1 cellular context compared by ENCODE assay signal in the genomic region with DNA sequence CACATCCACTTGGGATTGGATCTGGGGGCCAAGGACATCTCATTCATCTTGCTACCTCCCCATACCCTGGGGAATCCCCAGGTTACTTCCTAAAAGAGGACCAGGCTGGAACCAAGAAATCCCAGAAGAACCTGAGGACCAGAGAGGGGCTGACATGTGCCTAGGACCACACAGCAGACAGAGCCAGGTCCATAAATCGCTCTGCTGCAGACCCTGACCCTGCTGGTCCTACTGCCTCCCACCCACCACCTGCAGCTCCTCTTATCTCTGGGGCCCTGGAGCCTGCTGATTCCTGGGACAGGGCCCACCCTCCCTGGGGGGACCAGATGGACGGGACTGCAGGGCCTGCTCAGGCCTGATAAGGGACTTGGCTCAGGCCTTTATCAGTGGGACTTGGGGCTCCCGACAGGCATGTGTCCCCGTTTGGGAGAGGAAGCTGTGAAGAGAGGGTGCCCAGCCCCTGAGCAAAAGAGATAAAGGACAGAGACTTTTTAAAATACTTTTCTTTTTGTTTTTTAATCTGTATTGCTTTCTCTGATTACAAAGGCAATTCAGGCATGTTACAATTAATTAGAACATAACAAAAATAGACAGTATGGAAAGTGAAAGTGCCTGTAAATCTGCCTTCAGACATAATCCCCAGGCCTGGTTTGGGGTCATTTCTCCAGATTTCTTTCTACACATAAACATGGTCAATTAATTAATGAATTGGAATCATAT.
TF ChIP-seq lines count a peak whose summit lies in the region.

No MANE protein-coding gene starts in this region.

TF ChIP-seq in K562, 482 proteins besides CTCF, POLR2A, EP300 and RAD21 (continued from another document and continues in another):
- TF ChIP-seq, protein P1, sequence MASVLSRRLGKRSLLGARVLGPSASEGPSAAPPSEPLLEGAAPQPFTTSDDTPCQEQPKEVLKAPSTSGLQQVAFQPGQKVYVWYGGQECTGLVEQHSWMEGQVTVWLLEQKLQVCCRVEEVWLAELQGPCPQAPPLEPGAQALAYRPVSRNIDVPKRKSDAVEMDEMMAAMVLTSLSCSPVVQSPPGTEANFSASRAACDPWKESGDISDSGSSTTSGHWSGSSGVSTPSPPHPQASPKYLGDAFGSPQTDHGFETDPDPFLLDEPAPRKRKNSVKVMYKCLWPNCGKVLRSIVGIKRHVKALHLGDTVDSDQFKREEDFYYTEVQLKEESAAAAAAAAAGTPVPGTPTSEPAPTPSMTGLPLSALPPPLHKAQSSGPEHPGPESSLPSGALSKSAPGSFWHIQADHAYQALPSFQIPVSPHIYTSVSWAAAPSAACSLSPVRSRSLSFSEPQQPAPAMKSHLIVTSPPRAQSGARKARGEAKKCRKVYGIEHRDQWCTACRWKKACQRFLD (CRISPR knock-in tag; IDR thresholded peaks at IDR 0.05), result peak; percentile 100
- TF ChIP-seq KAT2B (IDR thresholded peaks at IDR 0.05; ENCODE audit: low read depth, low read length), result no peak
- peak; percentile 100 for TF ChIP-seq ZBTB7A (IDR thresholded peaks at IDR 0.05; ENCODE audit: borderline replicate concordance, control insufficient read depth, low read depth, low read length)
- peak; percentile 99 for TF ChIP-seq ZNF175 (CRISPR knock-in tag; IDR thresholded peaks at IDR 0.05; ENCODE audit: low read depth)
- TF ChIP-seq, protein P2, sequence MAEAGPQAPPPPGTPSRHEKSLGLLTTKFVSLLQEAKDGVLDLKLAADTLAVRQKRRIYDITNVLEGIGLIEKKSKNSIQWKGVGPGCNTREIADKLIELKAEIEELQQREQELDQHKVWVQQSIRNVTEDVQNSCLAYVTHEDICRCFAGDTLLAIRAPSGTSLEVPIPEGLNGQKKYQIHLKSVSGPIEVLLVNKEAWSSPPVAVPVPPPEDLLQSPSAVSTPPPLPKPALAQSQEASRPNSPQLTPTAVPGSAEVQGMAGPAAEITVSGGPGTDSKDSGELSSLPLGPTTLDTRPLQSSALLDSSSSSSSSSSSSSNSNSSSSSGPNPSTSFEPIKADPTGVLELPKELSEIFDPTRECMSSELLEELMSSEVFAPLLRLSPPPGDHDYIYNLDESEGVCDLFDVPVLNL (CRISPR knock-in tag; IDR thresholded peaks at IDR 0.05; ENCODE audit: low read depth), result no peak
- peak; percentile 97 to 100 for TF ChIP-seq MAZ (CRISPR knock-in tag; conservative IDR thresholded peaks at IDR 0.05 in 1 of 2, IDR thresholded peaks at IDR 0.05 in 1 of 2)
- peak; percentile 91 for TF ChIP-seq NFXL1 (CRISPR knock-in tag; IDR thresholded peaks at IDR 0.05)
- TF ChIP-seq, protein P3, sequence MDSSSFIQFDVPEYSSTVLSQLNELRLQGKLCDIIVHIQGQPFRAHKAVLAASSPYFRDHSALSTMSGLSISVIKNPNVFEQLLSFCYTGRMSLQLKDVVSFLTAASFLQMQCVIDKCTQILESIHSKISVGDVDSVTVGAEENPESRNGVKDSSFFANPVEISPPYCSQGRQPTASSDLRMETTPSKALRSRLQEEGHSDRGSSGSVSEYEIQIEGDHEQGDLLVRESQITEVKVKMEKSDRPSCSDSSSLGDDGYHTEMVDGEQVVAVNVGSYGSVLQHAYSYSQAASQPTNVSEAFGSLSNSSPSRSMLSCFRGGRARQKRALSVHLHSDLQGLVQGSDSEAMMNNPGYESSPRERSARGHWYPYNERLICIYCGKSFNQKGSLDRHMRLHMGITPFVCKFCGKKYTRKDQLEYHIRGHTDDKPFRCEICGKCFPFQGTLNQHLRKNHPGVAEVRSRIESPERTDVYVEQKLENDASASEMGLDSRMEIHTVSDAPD (CRISPR knock-in tag; IDR thresholded peaks at IDR 0.05), result peak; percentile 80; the same call in 1 of the 2 replicates
- TF ChIP-seq, protein P4, sequence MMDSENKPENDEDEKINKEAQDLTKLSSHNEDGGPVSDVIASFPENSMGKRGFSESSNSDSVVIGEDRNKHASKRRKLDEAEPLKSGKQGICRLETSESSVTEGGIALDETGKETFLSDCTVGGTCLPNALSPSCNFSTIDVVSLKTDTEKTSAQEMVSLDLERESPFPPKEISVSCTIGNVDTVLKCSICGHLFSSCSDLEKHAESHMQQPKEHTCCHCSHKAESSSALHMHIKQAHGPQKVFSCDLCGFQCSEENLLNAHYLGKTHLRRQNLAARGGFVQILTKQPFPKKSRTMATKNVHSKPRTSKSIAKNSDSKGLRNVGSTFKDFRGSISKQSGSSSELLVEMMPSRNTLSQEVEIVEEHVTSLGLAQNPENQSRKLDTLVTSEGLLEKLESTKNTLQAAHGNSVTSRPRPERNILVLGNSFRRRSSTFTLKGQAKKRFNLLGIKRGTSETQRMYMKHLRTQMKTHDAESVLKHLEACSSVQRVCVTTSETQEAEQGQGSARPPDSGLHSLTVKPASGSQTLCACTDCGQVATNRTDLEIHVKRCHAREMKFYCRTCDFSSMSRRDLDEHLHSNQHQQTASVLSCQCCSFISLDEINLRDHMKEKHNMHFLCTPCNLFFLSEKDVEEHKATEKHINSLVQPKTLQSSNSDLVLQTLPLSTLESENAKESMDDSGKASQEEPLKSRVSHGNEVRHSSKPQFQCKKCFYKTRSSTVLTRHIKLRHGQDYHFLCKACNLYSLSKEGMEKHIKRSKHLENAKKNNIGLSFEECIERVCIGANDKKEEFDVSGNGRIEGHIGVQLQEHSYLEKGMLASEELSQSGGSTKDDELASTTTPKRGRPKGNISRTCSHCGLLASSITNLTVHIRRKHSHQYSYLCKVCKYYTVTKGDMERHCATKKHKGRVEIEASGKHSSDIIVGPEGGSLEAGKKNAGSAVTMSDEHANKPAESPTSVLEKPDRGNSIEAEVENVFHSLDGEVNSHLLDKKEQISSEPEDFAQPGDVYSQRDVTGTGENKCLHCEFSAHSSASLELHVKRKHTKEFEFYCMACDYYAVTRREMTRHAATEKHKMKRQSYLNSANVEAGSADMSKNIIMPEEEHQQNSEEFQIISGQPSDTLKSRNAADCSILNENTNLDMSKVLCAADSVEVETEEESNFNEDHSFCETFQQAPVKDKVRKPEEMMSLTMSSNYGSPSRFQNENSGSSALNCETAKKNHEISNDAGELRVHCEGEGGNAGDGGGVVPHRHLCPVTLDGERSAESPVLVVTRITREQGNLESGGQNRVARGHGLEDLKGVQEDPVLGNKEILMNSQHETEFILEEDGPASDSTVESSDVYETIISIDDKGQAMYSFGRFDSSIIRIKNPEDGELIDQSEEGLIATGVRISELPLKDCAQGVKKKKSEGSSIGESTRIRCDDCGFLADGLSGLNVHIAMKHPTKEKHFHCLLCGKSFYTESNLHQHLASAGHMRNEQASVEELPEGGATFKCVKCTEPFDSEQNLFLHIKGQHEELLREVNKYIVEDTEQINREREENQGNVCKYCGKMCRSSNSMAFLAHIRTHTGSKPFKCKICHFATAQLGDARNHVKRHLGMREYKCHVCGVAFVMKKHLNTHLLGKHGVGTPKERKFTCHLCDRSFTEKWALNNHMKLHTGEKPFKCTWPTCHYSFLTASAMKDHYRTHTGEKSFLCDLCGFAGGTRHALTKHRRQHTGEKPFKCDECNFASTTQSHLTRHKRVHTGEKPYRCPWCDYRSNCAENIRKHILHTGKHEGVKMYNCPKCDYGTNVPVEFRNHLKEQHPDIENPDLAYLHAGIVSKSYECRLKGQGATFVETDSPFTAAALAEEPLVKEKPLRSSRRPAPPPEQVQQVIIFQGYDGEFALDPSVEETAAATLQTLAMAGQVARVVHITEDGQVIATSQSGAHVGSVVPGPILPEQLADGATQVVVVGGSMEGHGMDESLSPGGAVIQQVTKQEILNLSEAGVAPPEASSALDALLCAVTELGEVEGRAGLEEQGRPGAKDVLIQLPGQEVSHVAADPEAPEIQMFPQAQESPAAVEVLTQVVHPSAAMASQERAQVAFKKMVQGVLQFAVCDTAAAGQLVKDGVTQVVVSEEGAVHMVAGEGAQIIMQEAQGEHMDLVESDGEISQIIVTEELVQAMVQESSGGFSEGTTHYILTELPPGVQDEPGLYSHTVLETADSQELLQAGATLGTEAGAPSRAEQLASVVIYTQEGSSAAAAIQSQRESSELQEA (IDR thresholded peaks at IDR 0.05; ENCODE audit: low read depth), result peak; percentile 55; the same call in 1 of the 2 replicates
- no peak for TF ChIP-seq STAT5B (CRISPR knock-in tag; IDR thresholded peaks at IDR 0.05)
- peak; percentile 75; the same call in 1 of the 2 replicates for TF ChIP-seq CHCHD3 (CRISPR knock-in tag; IDR thresholded peaks at IDR 0.05)
- no peak for TF ChIP-seq KDM2B (CRISPR knock-in tag; IDR thresholded peaks at IDR 0.05)
- TF ChIP-seq HOXB6 (CRISPR knock-in tag; IDR thresholded peaks at IDR 0.05; ENCODE audit: borderline replicate concordance), result no peak
- TF ChIP-seq SAFB2 (IDR thresholded peaks at IDR 0.05; ENCODE audit: borderline replicate concordance, low read depth, low read length, severe bottlenecking), result no peak
- TF ChIP-seq, protein P5, sequence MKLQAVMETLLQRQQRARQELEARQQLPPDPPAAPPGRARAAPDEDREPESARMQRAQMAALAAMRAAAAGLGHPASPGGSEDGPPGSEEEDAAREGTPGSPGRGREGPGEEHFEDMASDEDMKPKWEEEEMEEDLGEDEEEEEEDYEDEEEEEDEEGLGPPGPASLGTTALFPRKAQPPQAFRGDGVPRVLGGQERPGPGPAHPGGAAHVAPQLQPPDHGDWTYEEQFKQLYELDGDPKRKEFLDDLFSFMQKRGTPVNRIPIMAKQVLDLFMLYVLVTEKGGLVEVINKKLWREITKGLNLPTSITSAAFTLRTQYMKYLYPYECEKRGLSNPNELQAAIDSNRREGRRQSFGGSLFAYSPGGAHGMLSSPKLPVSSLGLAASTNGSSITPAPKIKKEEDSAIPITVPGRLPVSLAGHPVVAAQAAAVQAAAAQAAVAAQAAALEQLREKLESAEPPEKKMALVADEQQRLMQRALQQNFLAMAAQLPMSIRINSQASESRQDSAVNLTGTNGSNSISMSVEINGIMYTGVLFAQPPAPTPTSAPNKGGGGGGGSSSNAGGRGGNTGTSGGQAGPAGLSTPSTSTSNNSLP (IDR thresholded peaks at IDR 0.05; ENCODE audit: borderline replicate concordance, low read depth, low read length), result 0 out of 2 replicates have a peak, but pooled peaks have one; percentile 40
- TF ChIP-seq ZNF79 (CRISPR knock-in tag; IDR thresholded peaks at IDR 0.05; ENCODE audit: low read depth), result peak; percentile 85
- TF ChIP-seq ZNF217 (CRISPR knock-in tag; IDR thresholded peaks at IDR 0.05), result no peak
- TF ChIP-seq FOXJ2 (tag; IDR thresholded peaks at IDR 0.05), result peak; percentile 97
- no peak for TF ChIP-seq SNIP1 (IDR thresholded peaks at IDR 0.05; ENCODE audit: low read depth)
- TF ChIP-seq CREB1 (IDR thresholded peaks at IDR 0.05), result peak; percentile 93
- TF ChIP-seq CREB1 (CRISPR knock-in tag; IDR thresholded peaks at IDR 0.05), result no peak
- TF ChIP-seq MCM7 (IDR thresholded peaks at IDR 0.05), result no peak
- TF ChIP-seq TCFL5 (CRISPR knock-in tag; conservative IDR thresholded peaks at IDR 0.05), result peak; percentile 89
- peak; percentile 100 for TF ChIP-seq DPF2 (IDR thresholded peaks at IDR 0.05)
- peak; percentile 96 for TF ChIP-seq ZKSCAN8 (CRISPR knock-in tag; IDR thresholded peaks at IDR 0.05)
- TF ChIP-seq, protein P6, sequence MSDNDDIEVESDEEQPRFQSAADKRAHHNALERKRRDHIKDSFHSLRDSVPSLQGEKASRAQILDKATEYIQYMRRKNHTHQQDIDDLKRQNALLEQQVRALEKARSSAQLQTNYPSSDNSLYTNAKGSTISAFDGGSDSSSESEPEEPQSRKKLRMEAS (CRISPR knock-in tag; IDR thresholded peaks at IDR 0.05), result peak; percentile 86
- TF ChIP-seq, protein P7, sequence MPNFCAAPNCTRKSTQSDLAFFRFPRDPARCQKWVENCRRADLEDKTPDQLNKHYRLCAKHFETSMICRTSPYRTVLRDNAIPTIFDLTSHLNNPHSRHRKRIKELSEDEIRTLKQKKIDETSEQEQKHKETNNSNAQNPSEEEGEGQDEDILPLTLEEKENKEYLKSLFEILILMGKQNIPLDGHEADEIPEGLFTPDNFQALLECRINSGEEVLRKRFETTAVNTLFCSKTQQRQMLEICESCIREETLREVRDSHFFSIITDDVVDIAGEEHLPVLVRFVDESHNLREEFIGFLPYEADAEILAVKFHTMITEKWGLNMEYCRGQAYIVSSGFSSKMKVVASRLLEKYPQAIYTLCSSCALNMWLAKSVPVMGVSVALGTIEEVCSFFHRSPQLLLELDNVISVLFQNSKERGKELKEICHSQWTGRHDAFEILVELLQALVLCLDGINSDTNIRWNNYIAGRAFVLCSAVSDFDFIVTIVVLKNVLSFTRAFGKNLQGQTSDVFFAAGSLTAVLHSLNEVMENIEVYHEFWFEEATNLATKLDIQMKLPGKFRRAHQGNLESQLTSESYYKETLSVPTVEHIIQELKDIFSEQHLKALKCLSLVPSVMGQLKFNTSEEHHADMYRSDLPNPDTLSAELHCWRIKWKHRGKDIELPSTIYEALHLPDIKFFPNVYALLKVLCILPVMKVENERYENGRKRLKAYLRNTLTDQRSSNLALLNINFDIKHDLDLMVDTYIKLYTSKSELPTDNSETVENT (CRISPR knock-in tag; IDR thresholded peaks at IDR 0.05), result peak; percentile 45; the same call in 1 of the 2 replicates
- TF ChIP-seq MIER1 (IDR thresholded peaks at IDR 0.05; ENCODE audit: low read depth), result no peak
- TF ChIP-seq POLR2AphosphoS5 (IDR thresholded peaks at IDR 0.05; ENCODE audit: control insufficient read depth, insufficient read depth, low read depth, low read length), result peak; percentile 100
- peak; percentile 100 for TF ChIP-seq TCF3 (CRISPR knock-in tag; IDR thresholded peaks at IDR 0.05)
- TF ChIP-seq, protein P8, sequence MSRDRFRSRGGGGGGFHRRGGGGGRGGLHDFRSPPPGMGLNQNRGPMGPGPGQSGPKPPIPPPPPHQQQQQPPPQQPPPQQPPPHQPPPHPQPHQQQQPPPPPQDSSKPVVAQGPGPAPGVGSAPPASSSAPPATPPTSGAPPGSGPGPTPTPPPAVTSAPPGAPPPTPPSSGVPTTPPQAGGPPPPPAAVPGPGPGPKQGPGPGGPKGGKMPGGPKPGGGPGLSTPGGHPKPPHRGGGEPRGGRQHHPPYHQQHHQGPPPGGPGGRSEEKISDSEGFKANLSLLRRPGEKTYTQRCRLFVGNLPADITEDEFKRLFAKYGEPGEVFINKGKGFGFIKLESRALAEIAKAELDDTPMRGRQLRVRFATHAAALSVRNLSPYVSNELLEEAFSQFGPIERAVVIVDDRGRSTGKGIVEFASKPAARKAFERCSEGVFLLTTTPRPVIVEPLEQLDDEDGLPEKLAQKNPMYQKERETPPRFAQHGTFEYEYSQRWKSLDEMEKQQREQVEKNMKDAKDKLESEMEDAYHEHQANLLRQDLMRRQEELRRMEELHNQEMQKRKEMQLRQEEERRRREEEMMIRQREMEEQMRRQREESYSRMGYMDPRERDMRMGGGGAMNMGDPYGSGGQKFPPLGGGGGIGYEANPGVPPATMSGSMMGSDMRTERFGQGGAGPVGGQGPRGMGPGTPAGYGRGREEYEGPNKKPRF (IDR thresholded peaks at IDR 0.05; ENCODE audit: low read depth, low read length), result no peak
- peak; percentile 96 for TF ChIP-seq NCOA4 (IDR thresholded peaks at IDR 0.05; ENCODE audit: partially characterized antibody)
- TF ChIP-seq ETS2 (tag; IDR thresholded peaks at IDR 0.05; ENCODE audit: borderline replicate concordance, poor library complexity, severe bottlenecking), result no peak
